1 cellular context compared by ENCODE assay signal in genomic region chr16:30775381-30776099, GRCh38.
TF ChIP-seq lines count a peak whose summit lies in the region.

No MANE protein-coding gene starts in this region.

TF ChIP-seq in GM12878, 131 proteins besides CTCF, POLR2A, EP300 and RAD21 (continues in another document):
- TF ChIP-seq MTA3 (IDR thresholded peaks at IDR 0.05; ENCODE audit: borderline replicate concordance, low read length): peak; percentile 44; the same call in 1 of the 2 replicates
- no peak for TF ChIP-seq CBX5 (IDR thresholded peaks at IDR 0.05; ENCODE audit: low read depth)
- peak in 1 of 2 experiments; percentile 52; a peak in 1 of 4 replicates for TF ChIP-seq BHLHE40 (IDR thresholded peaks at IDR 0.05; ENCODE audit: borderline replicate concordance in 1 of 2, low read depth in 2 of 2, low read length in 1 of 2)
- peak; percentile 65 for TF ChIP-seq NR2F1 (conservative IDR thresholded peaks at IDR 0.05)
- TF ChIP-seq GATAD2B (conservative IDR thresholded peaks at IDR 0.05; ENCODE audit: low read depth): peak; percentile 34; the same call in 1 of the 2 replicates
- no peak for TF ChIP-seq ZNF274 (IDR thresholded peaks at IDR 0.05; ENCODE audit: insufficient read depth, insufficient read length)
- no peak for TF ChIP-seq BMI1 (IDR thresholded peaks at IDR 0.05; ENCODE audit: borderline replicate concordance)
- no peak for TF ChIP-seq FOXK2 (IDR thresholded peaks at IDR 0.05)
- no peak for TF ChIP-seq IRF4 (IDR thresholded peaks at IDR 0.05; ENCODE audit: low read depth, low read length)
- TF ChIP-seq ZBTB11 (CRISPR knock-in tag; IDR thresholded peaks at IDR 0.05): no peak
- peak; percentile 90 for TF ChIP-seq SIX5 (IDR thresholded peaks at IDR 0.05; ENCODE audit: low read depth, low read length, severe bottlenecking)
- peak; percentile 27 for TF ChIP-seq BCL3 (IDR thresholded peaks at IDR 0.05; ENCODE audit: borderline replicate concordance, insufficient read depth, low read depth, low read length, poor library complexity, severe bottlenecking)
- TF ChIP-seq TARDBP (IDR thresholded peaks at IDR 0.05; ENCODE audit: borderline replicate concordance): peak; percentile 76; the same call in 1 of the 2 replicates
- TF ChIP-seq MXI1 (IDR thresholded peaks at IDR 0.05; ENCODE audit: low read depth, low read length): peak; percentile 65; the same call in 1 of the 2 replicates
- peak; percentile 50; the same call in 1 of the 2 replicates for TF ChIP-seq ZBED1 (IDR thresholded peaks at IDR 0.05; ENCODE audit: borderline replicate concordance)
- peak; percentile 46; the same call in 1 of the 2 replicates for TF ChIP-seq SMAD5 (IDR thresholded peaks at IDR 0.05; ENCODE audit: low read depth)
- peak in 1 of 2 experiments; percentile 6; a peak in 1 of 3 replicates for TF ChIP-seq EGR1 (IDR thresholded peaks at IDR 0.05; ENCODE audit: borderline replicate concordance in 1 of 2, low read depth in 2 of 2, low read length in 2 of 2)
- peak; percentile 61 for TF ChIP-seq MAX (IDR thresholded peaks at IDR 0.05; ENCODE audit: low read depth, low read length)
- no peak for TF ChIP-seq ATF3 (IDR thresholded peaks at IDR 0.05; ENCODE audit: borderline replicate concordance, extremely low read depth, low read depth, low read length)
- TF ChIP-seq RUNX3 (IDR thresholded peaks at IDR 0.05; ENCODE audit: low read length): peak; percentile 34
- TF ChIP-seq PML (IDR thresholded peaks at IDR 0.05; ENCODE audit: low read length): peak; percentile 29; the same call in 1 of the 2 replicates
- TF ChIP-seq STAT3 (IDR thresholded peaks at IDR 0.05; ENCODE audit: low read depth, low read length): no peak
- TF ChIP-seq NFIC (IDR thresholded peaks at IDR 0.05; ENCODE audit: low read depth, low read length): no peak
- no peak for TF ChIP-seq NKRF (conservative IDR thresholded peaks at IDR 0.05)
- TF ChIP-seq DPF2 (IDR thresholded peaks at IDR 0.05): peak; percentile 55; the same call in 1 of the 2 replicates
- TF ChIP-seq CEBPB (IDR thresholded peaks at IDR 0.05; ENCODE audit: borderline replicate concordance in 1 of 2, low read depth in 2 of 2, low read length in 2 of 2): peak in 1 of 2 experiments; percentile 77; a peak in 1 of 4 replicates
- TF ChIP-seq CREB1 (IDR thresholded peaks at IDR 0.05; ENCODE audit: low read depth): peak; percentile 91
- TF ChIP-seq ELK1 (IDR thresholded peaks at IDR 0.05; ENCODE audit: low read depth, low read length): no peak
- TF ChIP-seq SIN3A (IDR thresholded peaks at IDR 0.05; ENCODE audit: low read depth, low read length): peak; percentile 37; the same call in 1 of the 2 replicates
- TF ChIP-seq RCOR1 (conservative IDR thresholded peaks at IDR 0.05; ENCODE audit: low read depth, low read length): no peak
- no peak for TF ChIP-seq HSF1 (IDR thresholded peaks at IDR 0.05; ENCODE audit: low read depth, low read length)
- 0 out of 2 replicates have a peak, but pooled peaks have one; percentile 43 for TF ChIP-seq GABPA (IDR thresholded peaks at IDR 0.05; ENCODE audit: low read depth)
- TF ChIP-seq ATF2 (IDR thresholded peaks at IDR 0.05; ENCODE audit: low read length): no peak
- TF ChIP-seq ASH2L (IDR thresholded peaks at IDR 0.05; ENCODE audit: borderline replicate concordance, low read depth): no peak
- peak; percentile 88 for TF ChIP-seq HCFC1 (IDR thresholded peaks at IDR 0.05; ENCODE audit: low read length)
- no peak for TF ChIP-seq ZNF592 (IDR thresholded peaks at IDR 0.05)
- TF ChIP-seq YY1 (IDR thresholded peaks at IDR 0.05; ENCODE audit: low read depth, low read length): peak; percentile 94
- TF ChIP-seq NFXL1 (IDR thresholded peaks at IDR 0.05; ENCODE audit: borderline replicate concordance): no peak
- 0 out of 2 replicates have a peak, but pooled peaks have one; percentile 16 for TF ChIP-seq EED (IDR thresholded peaks at IDR 0.05; ENCODE audit: low read depth)
- peak; percentile 89 for TF ChIP-seq HDAC6 (IDR thresholded peaks at IDR 0.05; ENCODE audit: unreplicated experiment)
- TF ChIP-seq BCLAF1 (IDR thresholded peaks at IDR 0.05): no peak
- no peak for TF ChIP-seq PAX5 (IDR thresholded peaks at IDR 0.05; ENCODE audit: borderline replicate concordance, low read depth, low read length)
- peak; percentile 65; the same call in 1 of the 2 replicates for TF ChIP-seq POLR2AphosphoS2 (IDR thresholded peaks at IDR 0.05; ENCODE audit: low read depth, low read length)
- peak; percentile 70 for TF ChIP-seq IKZF1 (conservative IDR thresholded peaks at IDR 0.05)
